ENCODE assay signal across 8 cellular contexts in the genomic region with DNA sequence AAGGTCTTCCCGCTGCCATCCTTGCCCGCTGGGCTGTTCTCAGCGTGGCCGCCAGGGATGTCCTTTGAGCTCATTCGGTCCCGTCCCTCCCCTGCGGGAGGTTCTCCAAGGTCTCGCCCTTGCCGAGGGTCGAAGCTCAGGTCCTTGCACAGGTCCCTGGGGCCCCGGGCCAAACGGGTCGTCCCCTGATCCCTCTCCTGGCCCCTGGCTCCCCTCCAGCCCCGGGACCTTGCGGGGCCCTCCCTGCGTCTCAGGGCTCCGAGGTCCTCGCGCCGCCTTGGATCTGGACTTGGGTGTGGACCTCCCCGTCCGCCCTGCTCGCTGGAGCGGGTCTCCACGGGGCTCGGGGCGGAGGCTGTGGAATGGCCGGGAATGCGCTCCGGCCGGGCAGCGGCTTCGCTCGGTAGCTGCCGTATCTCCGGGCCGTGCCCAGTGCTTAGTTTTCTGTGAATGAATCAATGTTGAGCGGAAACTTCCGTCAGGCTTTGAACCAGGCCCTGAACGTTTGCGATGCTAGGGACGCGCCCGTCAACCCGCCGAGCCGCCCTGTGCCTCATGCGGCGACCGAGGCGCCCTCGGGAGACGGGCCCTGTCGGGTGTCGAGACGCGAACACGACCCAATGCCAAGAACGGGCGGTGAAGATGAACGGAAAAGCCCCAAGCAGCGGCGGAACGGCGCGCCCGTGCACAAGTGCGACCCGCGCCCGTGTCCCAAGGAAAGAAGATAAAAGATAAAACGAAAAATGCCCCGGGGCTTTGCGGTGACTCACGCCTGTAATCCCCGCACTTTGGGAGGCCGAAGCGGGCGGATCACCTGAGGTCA. TPM values are rescaled to one million over a fixed set of nuclear protein-coding genes. Genes with fewer than 3 reads are reported as not detected.
DNase-seq lines count a peak whose midpoint lies in the region; ATAC-seq and TF ChIP-seq lines count a peak whose summit lies in the region.

No MANE protein-coding gene starts in this region.

- H3K36me3 ChIP-seq in NT2/D1 (ENCODE audit: insufficient read depth, insufficient read length, low read length) (peaks cover 35% of the 10 kb centered on the region), gastroesophageal sphincter (peaks cover 0 to 15% of the 10 kb centered on the region in 2 donors), trophoblast cell (ENCODE audit: control insufficient read depth in 1 of 2, insufficient read depth in 2 of 2, low read length in 2 of 2) (peaks cover 8 to 13% of the 10 kb centered on the region in 2 experiments), thymus (ENCODE audit: control insufficient read depth, insufficient read depth) (peaks cover 10% of the 10 kb centered on the region), BE2C (peaks cover 5% of the 10 kb centered on the region)

- WGBS in gastroesophageal sphincter (ENCODE audit: low coverage in 1 of 2), 2 donors, result 3% methylated on average over 12 of the region's 79 CpGs; no CpG with 5 or more reads in 1 of the 2 donors
- WGBS in trophoblast cell (ENCODE audit: extremely low coverage, insufficient coverage, insufficient read length), result no CpG with 5 or more reads among the region's 79 CpGs
- WGBS in thymus, result 1% methylated on average over 79 of the region's 79 CpGs

- H2AK5ac ChIP-seq in trophoblast cell (ENCODE audit: low read length), result no peak overlapping the region

- no peaks in the 10 kb centered on the region for H3K79me2 ChIP-seq in trophoblast cell (ENCODE audit: control insufficient read depth, insufficient read depth, low read length, poor library complexity)

- no peak overlapping the region for H4K12ac ChIP-seq in trophoblast cell (ENCODE audit: low read depth, low read length)

- no peak for TF ChIP-seq POLR2A in gastroesophageal sphincter (IDR thresholded peaks at IDR 0.05)

- no peak overlapping the region for H3K18ac ChIP-seq in trophoblast cell (ENCODE audit: low read length)

- no peak overlapping the region for H3K14ac ChIP-seq in trophoblast cell (ENCODE audit: low read length)

- no peak overlapping the region for H2BK5ac ChIP-seq in trophoblast cell (ENCODE audit: low read depth, low read length, poor library complexity)

- DNase-seq in ELR (ENCODE audit: low read depth) (peak; percentile 71), NT2/D1 (ENCODE audit: low read depth, low spot score) (no peak), trophoblast cell (peak; percentile 86 to 95), BE2C (no peak)
- DNase-seq in activated effector memory CD4-positive, alpha-beta T cell treated with anti-CD3 and anti-CD28 coated beads, Interleukin-2, amount 50 U/mL, for 16 hours, result peak; percentile 90

- H3K27ac ChIP-seq in gastroesophageal sphincter (no peak overlapping the region), trophoblast cell (ENCODE audit: low read depth, low read length) (no peak overlapping the region), thymus (ENCODE audit: low read depth) (peak overlapping the region; percentile 78)

- H3K23ac ChIP-seq in trophoblast cell (ENCODE audit: low read length), result no peak overlapping the region

- H3K4me2 ChIP-seq in trophoblast cell (ENCODE audit: low read length), result no peak overlapping the region

- H2BK12ac ChIP-seq in trophoblast cell (ENCODE audit: low read length), result no peak overlapping the region

- no peaks in the 10 kb centered on the region for H3K79me1 ChIP-seq in trophoblast cell (ENCODE audit: low read length)

- H3K4me1 ChIP-seq in NT2/D1 (ENCODE audit: insufficient read depth, insufficient read length) (peaks cover 13% of the 10 kb centered on the region), gastroesophageal sphincter (peaks cover 0 to 17% (median 7%) of the 10 kb centered on the region in 3 donors), trophoblast cell (ENCODE audit: control insufficient read depth in 1 of 2, insufficient read depth in 2 of 2, low read length in 2 of 2) (no peaks in the 10 kb centered on the region), thymus (ENCODE audit: control insufficient read depth, insufficient read depth, low read length) (peaks cover 4% of the 10 kb centered on the region), BE2C (peaks cover 5% of the 10 kb centered on the region)

- H4K8ac ChIP-seq in trophoblast cell (ENCODE audit: low read depth, low read length), result no peak overlapping the region

- H3K4me3 ChIP-seq in NT2/D1 (ENCODE audit: insufficient read length, low read depth) (no peak overlapping the region), gastroesophageal sphincter (no peak overlapping the region), trophoblast cell (ENCODE audit: low read depth, low read length) (peak overlapping the region; percentile 54), thymus (ENCODE audit: low read length) (no peak overlapping the region), BE2C (ENCODE audit: low read depth, low read length) (no peak overlapping the region; the same call in 1 of the 2 replicates)

- no peak overlapping the region for H2BK120ac ChIP-seq in trophoblast cell (ENCODE audit: insufficient read depth, low read length, poor library complexity)

- no peak overlapping the region for H2AFZ ChIP-seq in trophoblast cell (ENCODE audit: insufficient read depth, low read length, poor library complexity)

- ATAC-seq in gastroesophageal sphincter (peak; percentile 8), HG02759 (IDR thresholded peaks at IDR 0.05; ENCODE audit: unreplicated experiment) (no peak)

- H4K91ac ChIP-seq in trophoblast cell (ENCODE audit: low read depth, low read length), result no peak overlapping the region

- H3K9ac ChIP-seq in NT2/D1 (ENCODE audit: insufficient read length, low read depth) (peak overlapping the region; percentile 86), trophoblast cell (ENCODE audit: low read length) (no peak overlapping the region)

- H3K9me3 ChIP-seq in NT2/D1 (ENCODE audit: insufficient read depth, low read length) (peaks cover 27% of the 10 kb centered on the region; the same call in 1 of the 2 replicates), gastroesophageal sphincter (no peaks in the 10 kb centered on the region), trophoblast cell (ENCODE audit: insufficient read depth, low read depth, low read length) (peaks cover 3% of the 10 kb centered on the region), thymus (ENCODE audit: control insufficient read depth) (no peaks in the 10 kb centered on the region), BE2C (no peaks in the 10 kb centered on the region)

- H3K27me3 ChIP-seq in NT2/D1 (ENCODE audit: insufficient read depth, insufficient read length), result peaks cover 16% of the 10 kb centered on the region
- no peaks in the 10 kb centered on the region for H3K27me3 ChIP-seq in gastroesophageal sphincter
- no peaks in the 10 kb centered on the region for H3K27me3 ChIP-seq in trophoblast cell (ENCODE audit: insufficient read depth, low read length)
- no peaks in the 10 kb centered on the region for H3K27me3 ChIP-seq in thymus (ENCODE audit: control insufficient read depth, insufficient read depth)
- H3K27me3 ChIP-seq in BE2C, result no peaks in the 10 kb centered on the region

- no peak overlapping the region for H3K4ac ChIP-seq in trophoblast cell (ENCODE audit: low read depth, low read length)

- TF ChIP-seq EP300 in gastroesophageal sphincter (IDR thresholded peaks at IDR 0.05), result no peak

- peak in 3 of 4 experiments; percentile 57 to 65 (median 58) for TF ChIP-seq CTCF in gastroesophageal sphincter (IDR thresholded peaks at IDR 0.05)
- TF ChIP-seq CTCF in BE2C (IDR thresholded peaks at IDR 0.05; ENCODE audit: low read depth, low read length), result no peak

RNA-seq across cellular contexts. Expression of gene RNU6ATAC, which starts 0.8 kb away (rescaled TPM):
- not detected for total RNA-seq in gastroesophageal sphincter
- polyA plus RNA-seq in trophoblast cell (2013), result not detected in 2 replicates
- polyA plus RNA-seq in thymus, result not detected
- 32.9 TPM for polyA plus RNA-seq in BE2C (2012; ENCODE audit: insufficient read depth, insufficient read length, low read depth)

RNA-seq across cellular contexts. Expression of gene WDR5, which starts 27.7 kb away (rescaled TPM):
- total RNA-seq in gastroesophageal sphincter, result 10 to 100 TPM; 16.4 to 30.2 (median 24.8) TPM
- 23.6 and 23.9 TPM in 2 replicates for polyA plus RNA-seq in trophoblast cell (2013)
- polyA plus RNA-seq in thymus, result 25.9 TPM
- polyA plus RNA-seq in BE2C (2012; ENCODE audit: insufficient read depth, insufficient read length, low read depth), result 48.0 TPM

Comparison
In these comparisons a context has a peak if more than half of its experiments do, and no peak if none do; other contexts are left out.
1. DNase-seq: peak in ELR (single experiment), activated effector memory CD4-positive, alpha-beta T cell treated with anti-CD3 and anti-CD28 coated beads, Interleukin-2, amount 50 U/mL, for 16 hours (single experiment) and trophoblast cell (2 of 2); none in NT2/D1 (single experiment) and BE2C (single experiment).